9 cellular contexts compared by ENCODE assay signal in the genomic region with DNA sequence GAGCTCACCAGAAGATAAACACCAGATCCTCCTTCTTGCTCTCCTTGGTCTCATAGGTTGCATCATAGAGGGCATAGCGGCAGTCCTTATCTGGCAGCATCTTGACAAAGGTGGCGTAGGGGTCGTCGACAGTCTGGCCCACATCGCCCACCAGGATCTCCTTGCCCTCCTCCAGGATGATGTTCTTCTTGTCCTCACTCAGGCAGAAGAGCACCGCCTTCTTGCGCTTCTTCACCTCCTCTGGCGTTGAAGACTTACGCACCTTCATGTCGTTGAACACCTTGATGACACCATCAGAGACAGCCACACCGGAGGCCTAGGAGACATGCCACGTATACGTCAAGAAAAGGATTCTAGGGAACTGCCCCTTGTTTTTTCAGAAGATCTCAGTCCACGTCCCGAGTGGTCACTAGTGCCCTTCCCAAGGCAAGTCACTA. TPM values are rescaled to one million over a fixed set of nuclear protein-coding genes. Genes with fewer than 3 reads are reported as not detected.
DNase-seq lines count a peak whose midpoint lies in the region; ATAC-seq and TF ChIP-seq lines count a peak whose summit lies in the region.
"Had no signal": no experiment of that assay in that cellular context is flagged by ENCODE, and none has a peak within 500 bp of the region (broad histone marks: within the 10 kb centered on the region; RNA-seq: fewer than 3 reads in every experiment).

No MANE protein-coding gene starts in this region.

- H2BK5ac ChIP-seq in H9 (ENCODE audit: insufficient read length, low read length) = no peak overlapping the region

- H4K91ac ChIP-seq in H9 (ENCODE audit: insufficient read length, low read depth, low read length) = no peak overlapping the region

- H3K4me2 ChIP-seq in H9 (ENCODE audit: insufficient read depth, insufficient read length, low read length) = peak overlapping the region; percentile 77

- H3K4me3 ChIP-seq in fibroblast of the aortic adventitia (ENCODE audit: low read depth, low read length) (peak overlapping the region; percentile 95), skeletal muscle tissue (ENCODE audit: low read length in 3 of 3) (peak overlapping the region; percentile 41 to 95 (median 93))

- H3K27me3 Mint-ChIP-seq in H9 (ENCODE audit: low read depth) (peaks cover 3% of the 10 kb centered on the region; the same call in 1 of the 2 replicates), T-helper 17 cell (no peaks in the 10 kb centered on the region)

- H3K18ac ChIP-seq in H9 (ENCODE audit: insufficient read length, low read depth, low read length) = no peak overlapping the region

- peaks cover 46 to 52% (median 50%) of the 10 kb centered on the region in 3 donors for H3K36me3 ChIP-seq in skeletal muscle tissue (ENCODE audit: control insufficient read depth in 3 of 3, insufficient read depth in 3 of 3, low read length in 3 of 3)

- H3K4me1 ChIP-seq in H9 (ENCODE audit: insufficient read depth, low read length) (no peaks in the 10 kb centered on the region), skeletal muscle tissue (ENCODE audit: control insufficient read depth in 3 of 3, insufficient read depth in 3 of 3, low read length in 3 of 3) (peaks cover 29 to 44% (median 40%) of the 10 kb centered on the region in 3 donors)

- no peak overlapping the region for H4K5ac ChIP-seq in H9 (ENCODE audit: insufficient read length, low read depth, low read length)

- H3K23ac ChIP-seq in H9 (ENCODE audit: insufficient read length, low read depth, low read length) = no peak overlapping the region

- no peak overlapping the region for H2BK120ac ChIP-seq in H9 (ENCODE audit: low read depth, low read length, poor library complexity, severe bottlenecking)

- DNase-seq in H9 (peak; percentile 20), T-helper 17 cell (no peak), fibroblast of the aortic adventitia (ENCODE audit: low read depth) (no peak), NCI-H774 (lab: John Stamatoyannopoulos, UW) (no peak), HPDE6-E6E7 (ENCODE audit: extremely low spot score) (no peak), putamen (ENCODE audit: low spot score) (no peak)
- DNase-seq: NCI-H748 treated with DMSO at 0.1 percent for 48 hours had no signal

- no peak overlapping the region for H4K8ac ChIP-seq in H9 (replicated peaks; ENCODE audit: insufficient read length, low read depth, low read length)

- H2AK5ac ChIP-seq in H9 (ENCODE audit: insufficient read length, low read length) = no peak overlapping the region

- no peak overlapping the region for H3K14ac ChIP-seq in H9 (ENCODE audit: insufficient read depth, low read length)

- no peak overlapping the region for H2AFZ ChIP-seq in H9 (ENCODE audit: low read length)

- peaks cover 21% of the 10 kb centered on the region for H3K23me2 ChIP-seq in H9 (ENCODE audit: insufficient read length, low read depth, low read length, poor library complexity, severe bottlenecking)

- peaks cover 2% of the 10 kb centered on the region for H4K20me1 ChIP-seq in H9 (ENCODE audit: control insufficient read depth, insufficient read depth, insufficient read length)

- no peak overlapping the region for H3K4ac ChIP-seq in H9 (ENCODE audit: low read depth, low read length)

- no peak for ATAC-seq in T-helper 17 cell
- ATAC-seq in HG03432 (IDR thresholded peaks at IDR 0.05; ENCODE audit: unreplicated experiment) = no peak

- H3K4me1 Mint-ChIP-seq in H9 (peaks cover 25 to 26% of the 10 kb centered on the region in 2 experiments), T-helper 17 cell (peaks cover 43% of the 10 kb centered on the region)

- peaks cover 3 to 11% of the 10 kb centered on the region in 2 experiments; a peak in 2 of 5 replicates for H3K9me3 Mint-ChIP-seq in H9

- H3K27me3 ChIP-seq in H9 (ENCODE audit: insufficient read depth, low read length) = no peaks in the 10 kb centered on the region
- no peaks in the 10 kb centered on the region for H3K27me3 ChIP-seq in skeletal muscle tissue (ENCODE audit: control insufficient read depth in 3 of 3, insufficient read depth in 3 of 3, low read length in 3 of 3)

- H3K27ac Mint-ChIP-seq in H9 (peak overlapping the region in 2 of 3 experiments; percentile 58 to 72; a peak in 2 of 7 replicates), T-helper 17 cell (peak overlapping the region; percentile 87)

- H3T11ph ChIP-seq in H9 (ENCODE audit: low read length) = no peak overlapping the region

- peaks cover 3% of the 10 kb centered on the region for H3K79me1 ChIP-seq in H9 (ENCODE audit: insufficient read depth, low read depth, low read length, poor library complexity, severe bottlenecking)

- H3K56ac ChIP-seq in H9 (ENCODE audit: insufficient read length, low read depth, low read length) = no peak overlapping the region

- H3K27ac ChIP-seq in H9 (ENCODE audit: insufficient read length, low read depth, low read length) (no peak overlapping the region), skeletal muscle tissue (ENCODE audit: low read depth, low read length) (no peak overlapping the region)

- TF ChIP-seq CTCF in H9 (conservative IDR thresholded peaks at IDR 0.05) = no peak
- no peak for TF ChIP-seq CTCF in fibroblast of the aortic adventitia (IDR thresholded peaks at IDR 0.05; ENCODE audit: insufficient read depth, low read length)

- WGBS in H9 (ENCODE audit: extremely low coverage, insufficient read length, low lambda C conversion rate) = no CpG with 5 or more reads among the region's 15 CpGs

- no peak overlapping the region for H2BK12ac ChIP-seq in H9 (ENCODE audit: insufficient read length, low read depth, low read length)

- H3K9me3 ChIP-seq in H9 (ENCODE audit: control insufficient read depth, low read depth, low read length) (no peaks in the 10 kb centered on the region), T-helper 17 cell (ENCODE audit: control insufficient read depth, low read length, poor library complexity, severe bottlenecking) (no peaks in the 10 kb centered on the region), skeletal muscle tissue (ENCODE audit: control insufficient read depth in 3 of 3, low read length in 3 of 3) (peaks cover 0 to 5% (median 0%) of the 10 kb centered on the region in 3 donors)

- H3K36me3 Mint-ChIP-seq in H9 (ENCODE audit: insufficient read depth in 1 of 3, low read depth in 3 of 3) (peaks cover 47 to 55% (median 50%) of the 10 kb centered on the region in 3 experiments), T-helper 17 cell (ENCODE audit: low read depth) (peaks cover 5% of the 10 kb centered on the region)

- H2BK15ac ChIP-seq in H9 (ENCODE audit: low read depth, low read length) = no peak overlapping the region

- H3K79me2 ChIP-seq in H9 (ENCODE audit: insufficient read depth, low read length) = peaks cover 14% of the 10 kb centered on the region; the same call in 1 of the 2 replicates

- H3K9ac ChIP-seq in H9 (ENCODE audit: extremely low read depth, insufficient read length, low read length) = no peak overlapping the region
- peak overlapping the region; percentile 82 to 91 (median 84) for H3K9ac ChIP-seq in skeletal muscle tissue (ENCODE audit: low read depth in 1 of 3, low read length in 3 of 3)

- H3K4me3 Mint-ChIP-seq in H9 = peak overlapping the region; percentile 86 to 89
- peak overlapping the region; percentile 99 for H3K4me3 Mint-ChIP-seq in T-helper 17 cell

- no peak overlapping the region for H2BK20ac ChIP-seq in H9 (ENCODE audit: low read depth, low read length, poor library complexity, severe bottlenecking)

RNA-seq across cellular contexts. Expression of a gene that starts 2.0 kb away (rescaled TPM):
- 1,107 and 1,147 TPM in 2 replicates for total RNA-seq in H9 (2021)
- 100 to 1,000 TPM; 642 to 738 TPM for total RNA-seq in T-helper 17 cell
- 673 and 713 TPM in 2 replicates for total RNA-seq in fibroblast of the aortic adventitia (ENCODE audit: low replicate concordance)
- total RNA-seq in skeletal muscle tissue = 275 TPM

RNA-seq across cellular contexts. Expression of a gene that starts 4.3 kb away (rescaled TPM):
- total RNA-seq in H9 (2021) (45.0 and 49.2 TPM in 2 replicates), T-helper 17 cell (10 to 100 TPM; 44.9 to 55.0 TPM), fibroblast of the aortic adventitia (ENCODE audit: low replicate concordance) (26.3 and 31.8 TPM in 2 replicates), skeletal muscle tissue (34.4 TPM)

RNA-seq across cellular contexts. Expression of a gene that starts 16.7 kb away (rescaled TPM):
- total RNA-seq in H9 (2021) (22.9 and 26.2 TPM in 2 replicates), T-helper 17 cell (1 to 10 TPM; 5.1 to 8.0 TPM), fibroblast of the aortic adventitia (ENCODE audit: low replicate concordance) (57.3 and 105 TPM in 2 replicates), skeletal muscle tissue (35.0 TPM)

RNA-seq across cellular contexts. Expression of a gene that starts 22.2 kb away (rescaled TPM):
- total RNA-seq in H9 (2021) = 0.88 and 1.2 TPM in 2 replicates
- total RNA-seq in T-helper 17 cell = under 1 TPM; 0.27 to 0.34 TPM
- total RNA-seq in fibroblast of the aortic adventitia (ENCODE audit: low replicate concordance) = 1.6 and 3.3 TPM in 2 replicates
- under 0.01 TPM for total RNA-seq in skeletal muscle tissue

RNA-seq across cellular contexts. Expression of a gene that starts 23.7 kb away (rescaled TPM):
- total RNA-seq in H9 (2021) (not detected in 2 replicates), T-helper 17 cell (10 to 100 TPM; 19.7 to 52.7 TPM), fibroblast of the aortic adventitia (ENCODE audit: low replicate concordance) (not detected in 2 replicates), skeletal muscle tissue (1.0 TPM)
